ENCODE assay signal across 1 cellular context in genomic region chr21:44778499-44778911, GRCh38.
A peak's percentile ranks its signal among the peaks of the same experiment; 100 is the strongest.
TF ChIP-seq lines count a peak whose summit lies in the region.

No MANE protein-coding gene starts in this region.

TF ChIP-seq in K562, 482 proteins besides CTCF, POLR2A, EP300 and RAD21:
- TF ChIP-seq HDGF (IDR thresholded peaks at IDR 0.05), result no peak
- peak; percentile 18; the same call in 1 of the 2 replicates for TF ChIP-seq TCF3 (CRISPR knock-in tag; IDR thresholded peaks at IDR 0.05)
- TF ChIP-seq PKNOX1 (IDR thresholded peaks at IDR 0.05), result peak; percentile 62; the same call in 1 of the 2 replicates
- peak; percentile 51 for TF ChIP-seq ATF3 (IDR thresholded peaks at IDR 0.05)
- TF ChIP-seq ATF3 (CRISPR knock-in tag; conservative IDR thresholded peaks at IDR 0.05), result no peak
- TF ChIP-seq CEBPG (CRISPR knock-in tag; IDR thresholded peaks at IDR 0.05), result peak; percentile 38; the same call in 1 of the 2 replicates
- peak in 1 of 2 experiments; percentile 66; a peak in 2 of 4 replicates for TF ChIP-seq CEBPG (tag; conservative IDR thresholded peaks at IDR 0.05 in 1 of 2, IDR thresholded peaks at IDR 0.05 in 1 of 2)
- peak; percentile 7; the same call in 1 of the 2 replicates for TF ChIP-seq NFE2 (IDR thresholded peaks at IDR 0.05; ENCODE audit: low read depth)
- peak; percentile 39; the same call in 1 of the 2 replicates for TF ChIP-seq JUN (IDR thresholded peaks at IDR 0.05; ENCODE audit: borderline replicate concordance, low read depth, low read length)
- no peak for TF ChIP-seq JUN (CRISPR knock-in tag; IDR thresholded peaks at IDR 0.05; ENCODE audit: borderline replicate concordance)
- TF ChIP-seq MEF2D (tag; conservative IDR thresholded peaks at IDR 0.05; ENCODE audit: low read depth), result 0 out of 2 replicates have a peak, but pooled peaks have one; percentile 20
- no peak for TF ChIP-seq SRF (CRISPR knock-in tag; IDR thresholded peaks at IDR 0.05)
- peak; percentile 68 for TF ChIP-seq JUND (IDR thresholded peaks at IDR 0.05; ENCODE audit: borderline replicate concordance, low read depth, low read length)
- TF ChIP-seq JUND (tag; IDR thresholded peaks at IDR 0.05; ENCODE audit: borderline replicate concordance, low read depth, low read length), result no peak; the same call in 2 of the 3 replicates
